ENCODE assay signal across 30 cellular contexts in genomic region chr7:22262538-22262937, GRCh38.
DNase-seq lines count a peak whose midpoint lies in the region; ATAC-seq, FAIRE-seq and TF ChIP-seq lines count a peak whose summit lies in the region.
"Had no signal": no experiment of that assay in that cellular context is flagged by ENCODE, and none has a peak within 500 bp of the region (broad histone marks: within the 10 kb centered on the region; RNA-seq: fewer than 3 reads in every experiment).

No MANE protein-coding gene starts in this region.

- TF ChIP-seq RAD21 in SK-N-SH (IDR thresholded peaks at IDR 0.05; ENCODE audit: low read length): no peak
- no peak for TF ChIP-seq RAD21 in K562 (CRISPR knock-in tag; conservative IDR thresholded peaks at IDR 0.05 in 1 of 2, IDR thresholded peaks at IDR 0.05 in 1 of 2)

- TF ChIP-seq EP300 in SK-N-SH (IDR thresholded peaks at IDR 0.05; ENCODE audit: borderline replicate concordance in 1 of 2, low read depth in 1 of 2, low read length in 1 of 2): no peak
- no peak for TF ChIP-seq EP300 in K562 (IDR thresholded peaks at IDR 0.05; ENCODE audit: low read length)

- H3K27me3 ChIP-seq in SK-N-SH (ENCODE audit: insufficient read depth): no peaks in the 10 kb centered on the region
- no peaks in the 10 kb centered on the region for H3K27me3 ChIP-seq in K562 (ENCODE audit: control insufficient read depth in 2 of 2, insufficient read depth in 2 of 2, low read length in 2 of 2)
- H3K27me3 ChIP-seq: BE2C; BLaER1; BLaER1 treated with 17β-estradiol and CSF1 and Interleukin-3, amounts not matched to agents 10 nM and 100 nM had no signal

- no peaks in the 10 kb centered on the region for H4K20me1 ChIP-seq in SK-N-SH (ENCODE audit: insufficient read depth)
- H4K20me1 ChIP-seq in K562 (replicated peaks; ENCODE audit: control insufficient read depth, insufficient read depth, low read length): no peaks in the 10 kb centered on the region
- H4K20me1 ChIP-seq: BLaER1; BLaER1 treated with 17β-estradiol and CSF1 and Interleukin-3, amounts not matched to agents 10 nM and 100 nM had no signal

- H3K9me1 ChIP-seq in K562 (ENCODE audit: control insufficient read depth, insufficient read depth, low read length): no peaks in the 10 kb centered on the region

- H3K9me3 ChIP-seq in SK-N-SH: no peaks in the 10 kb centered on the region
- no peaks in the 10 kb centered on the region for H3K9me3 ChIP-seq in K562 (replicated peaks; ENCODE audit: control insufficient read depth, insufficient read depth, low read depth, low read length)
- H3K9me3 ChIP-seq: A549, BE2C, Caco-2 had no signal

- H3K9me2 ChIP-seq in SK-N-SH: no peaks in the 10 kb centered on the region

- POLR2A ChIA-PET in SK-N-SH (lab: Yijun Ruan, JAX) (no interaction called here), K562 (lab: Yijun Ruan, JAX) (no interaction called here)

- no peaks in the 10 kb centered on the region for H3K36me3 ChIP-seq in SK-N-SH (replicated peaks in 1 of 2; ENCODE audit: control insufficient read depth in 1 of 2, insufficient read depth in 2 of 2, low read length in 1 of 2)
- H3K36me3 ChIP-seq in K562 (ENCODE audit: control insufficient read depth, insufficient read depth, low read length): no peaks in the 10 kb centered on the region

- no peak overlapping the region for H3K9ac ChIP-seq in SK-N-SH
- H3K9ac ChIP-seq in K562 (ENCODE audit: insufficient read depth in 1 of 2, low read depth in 2 of 2, low read length in 2 of 2): no peak overlapping the region
- H3K9ac ChIP-seq: BLaER1; BLaER1 treated with 17β-estradiol and CSF1 and Interleukin-3, amounts not matched to agents 10 nM and 100 nM had no signal

- no peak for FAIRE-seq in K562 (lab: Jason Lieb, UNC)
- FAIRE-seq: A204.1, A549 had no signal

- WGBS in SK-N-SH (ENCODE audit: low lambda C conversion rate): 84% methylated on average over 4 of the region's 4 CpGs
- 31% methylated on average over 4 of the region's 4 CpGs for WGBS in K562 (ENCODE audit: insufficient coverage, low coverage, missing lambda C conversion rate)

- ATAC-seq in SK-N-SH treated with all-trans-retinoic acid at 6 μM for 48 hours: no peak
- no peak for ATAC-seq in K562
- ATAC-seq: A549; CD8-positive, alpha-beta T cell had no signal

- no peaks in the 10 kb centered on the region for H3F3A ChIP-seq in SK-N-SH (replicated peaks; ENCODE audit: insufficient read depth)

- H3K4me2 ChIP-seq in SK-N-SH (no peak overlapping the region), K562 (ENCODE audit: insufficient read depth, low read length) (no peak overlapping the region)
- H3K4me2 ChIP-seq: A549; BLaER1; BLaER1 treated with 17β-estradiol and CSF1 and Interleukin-3, amounts not matched to agents 10 nM and 100 nM had no signal

- intact Hi-C loops in K562 (cut with micrococcal nuclease): no loop called here

- no peaks in the 10 kb centered on the region for H3K79me2 ChIP-seq in SK-N-SH (ENCODE audit: insufficient read depth)
- no peaks in the 10 kb centered on the region for H3K79me2 ChIP-seq in K562 (ENCODE audit: control insufficient read depth, insufficient read depth, low read length)

- H2AFZ ChIP-seq in SK-N-SH (ENCODE audit: low read depth) (no peak overlapping the region), K562 (ENCODE audit: low read depth, low read length) (no peak overlapping the region)

- TF ChIP-seq POLR2A in K562 (conservative IDR thresholded peaks at IDR 0.05): no peak

- no peak overlapping the region for H3K27ac ChIP-seq in SK-N-SH (ENCODE audit: low read depth in 2 of 2, low read length in 1 of 2)
- no peak overlapping the region for H3K27ac ChIP-seq in K562 (ENCODE audit: extremely low read depth, low read depth, low read length)
- H3K27ac ChIP-seq: 22Rv1; A549; BLaER1; BLaER1 treated with 17β-estradiol and CSF1 and Interleukin-3, amounts not matched to agents 10 nM and 100 nM; C4-2B had no signal

- no TSS peak for BruUV-seq in K562 (replicated peaks; lab: Mats Ljungman, UMichigan)

- TF ChIP-seq CTCF in SK-N-SH (IDR thresholded peaks at IDR 0.05) (no peak), K562 (IDR thresholded peaks at IDR 0.05 in 2 of 3, conservative IDR thresholded peaks at IDR 0.05 in 1 of 3; ENCODE audit: insufficient read depth in 2 of 3, low read depth in 1 of 3, low read length in 3 of 3) (no peak)

- DNase-seq in SK-N-SH: no peak
- DNase-seq in K562 (ENCODE audit: extremely low read depth in 1 of 4, low spot score in 3 of 4): no peak
- DNase-seq in iPS-NIHi7 (ENCODE audit: extremely low spot score): no peak
- DNase-seq: 8988T; ACHN; AML-193; BE2C; C1 segment of cervical spinal cord; Caco-2; Calu3; CD4-positive, alpha-beta memory T cell; CD4-positive, alpha-beta T cell; CD4-positive, CD25-positive, alpha-beta regulatory T cell; CD8-positive, alpha-beta memory T cell; CD8-positive, alpha-beta T cell; COR-L47; DMS 273 treated with DMSO at 0.1 percent for 48 hours; DMS153; DMS53; DMS79; DMS79 treated with DMSO at 0.1 percent for 48 hours; DND-41; EL had no signal

- H3K4me3 ChIP-seq in SK-N-SH (ENCODE audit: low read depth in 2 of 2, low read length in 1 of 2): no peak overlapping the region
- H3K4me3 ChIP-seq in K562: no peak overlapping the region
- H3K4me3 ChIP-seq: A549; BLaER1; BLaER1 treated with 17β-estradiol and CSF1 and Interleukin-3, amounts not matched to agents 10 nM and 100 nM had no signal

- in situ Hi-C loops in K562 (cut with MboI): no loop called here

- H3K4me1 ChIP-seq in SK-N-SH (ENCODE audit: control insufficient read depth in 1 of 2, insufficient read depth in 2 of 2, low read depth in 1 of 2, low read length in 1 of 2): no peaks in the 10 kb centered on the region
- no peaks in the 10 kb centered on the region for H3K4me1 ChIP-seq in K562 (replicated peaks in 1 of 2; ENCODE audit: control insufficient read depth in 2 of 2, insufficient read depth in 2 of 2, low read length in 2 of 2)
- H3K4me1 ChIP-seq: A549; BLaER1; BLaER1 treated with 17β-estradiol and CSF1 and Interleukin-3, amounts not matched to agents 10 nM and 100 nM; Caco-2 had no signal

- CTCF ChIA-PET in SK-N-SH (lab: Yijun Ruan, JAX): interaction anchor here (1.3 to 1.5 kb wide), 2 partner anchors 10 to 16 kb away, joined by 4 to 6 read pairs; no protein-coding TSS in a partner anchor
- CTCF ChIA-PET in K562 (lab: Yijun Ruan, JAX; ENCODE audit: low intra/inter-chr PET ratio): no interaction called here

TF ChIP-seq in SK-N-SH treated with all-trans-retinoic acid at 6 μM for 48 hours, 23 proteins besides CTCF, POLR2A, EP300 and RAD21 (continues in another document):
- no peak for TF ChIP-seq ARNTL (CRISPR knock-in tag; IDR thresholded peaks at IDR 0.05; ENCODE audit: borderline replicate concordance, low read depth)
- TF ChIP-seq ESRRG (CRISPR knock-in tag; IDR thresholded peaks at IDR 0.05): no peak
- TF ChIP-seq ISL1 (CRISPR knock-in tag; IDR thresholded peaks at IDR 0.05): no peak
- TF ChIP-seq RARB (CRISPR knock-in tag; IDR thresholded peaks at IDR 0.05): no peak
- TF ChIP-seq CSRNP3 (CRISPR knock-in tag; IDR thresholded peaks at IDR 0.05): no peak

TF ChIP-seq in SK-N-SH, 30 proteins besides CTCF, POLR2A, EP300 and RAD21 (continues in another document):
- TF ChIP-seq MXI1 (IDR thresholded peaks at IDR 0.05; ENCODE audit: low read depth, low read length): no peak

TF ChIP-seq in K562, 482 proteins besides CTCF, POLR2A, EP300 and RAD21:
- TF ChIP-seq ZNF398 (CRISPR knock-in tag; IDR thresholded peaks at IDR 0.05) (no peak), KLF10 (CRISPR knock-in tag; IDR thresholded peaks at IDR 0.05) (no peak), ZNF146 (CRISPR knock-in tag; IDR thresholded peaks at IDR 0.05; ENCODE audit: unreplicated experiment) (peak; percentile 84), SP2 (IDR thresholded peaks at IDR 0.05; ENCODE audit: extremely low read depth, low read depth, low read length, poor library complexity, severe bottlenecking) (no peak), BRD4 (IDR thresholded peaks at IDR 0.05) (no peak)
